Comparison of ENCODE assay signal across 28 cellular contexts in genomic region chr11:36693139-36693845, GRCh38.
"Had no signal": no experiment of that assay in that cellular context is flagged by ENCODE, and none has a peak within 500 bp of the region (broad histone marks: within the 10 kb centered on the region; RNA-seq: fewer than 3 reads in every experiment).

No MANE protein-coding gene starts in this region.

- H3K4me3 ChIP-seq: gastrocnemius medialis, lung, mucosa of descending colon, prostate gland, right atrium auricular region, smooth muscle cell, suprapubic skin, transverse colon, upper lobe of right lung, uterus had no signal

- H3K9me3 Mint-ChIP-seq: dendritic cell treated with granulocyte-macrophage colony-stimulating factor and Interleukin-4, amounts not matched to agents 40 ng/mL and 50 ng/mL, for 4 days; endodermal cell; memory B cell; naive B cell; natural killer cell treated with Interleukin-12 subunit alpha and Interleukin-12 subunit beta and Interleukin-15 and Interleukin-18, amount 100 ng/mL, for 72 hours; stimulated activated naive CD8-positive, alpha-beta T cell treated with anti-CD3 and anti-CD28 coated beads, Interleukin-15, amount 100 ng/mL, for 72 hours had no signal

- ATAC-seq: esophagus mucosa; gastrocnemius medialis; left ventricle myocardium superior; mucosa of descending colon; natural killer cell treated with Interleukin-12 subunit alpha and Interleukin-12 subunit beta and Interleukin-15 and Interleukin-18, amount 100 ng/mL, for 72 hours; sciatic nerve; stimulated activated naive CD8-positive, alpha-beta T cell treated with anti-CD3 and anti-CD28 coated beads, Interleukin-15, amount 100 ng/mL, for 72 hours; upper lobe of right lung had no signal

- H3K4me3 Mint-ChIP-seq: dendritic cell treated with granulocyte-macrophage colony-stimulating factor and Interleukin-4, amounts not matched to agents 40 ng/mL and 50 ng/mL, for 4 days; endodermal cell; memory B cell; naive B cell; natural killer cell treated with Interleukin-12 subunit alpha and Interleukin-12 subunit beta and Interleukin-15 and Interleukin-18, amount 100 ng/mL, for 72 hours; stimulated activated naive CD8-positive, alpha-beta T cell treated with anti-CD3 and anti-CD28 coated beads, Interleukin-15, amount 100 ng/mL, for 72 hours had no signal

- H3K27ac Mint-ChIP-seq: dendritic cell treated with granulocyte-macrophage colony-stimulating factor and Interleukin-4, amounts not matched to agents 40 ng/mL and 50 ng/mL, for 4 days; endodermal cell; memory B cell; naive B cell; natural killer cell treated with Interleukin-12 subunit alpha and Interleukin-12 subunit beta and Interleukin-15 and Interleukin-18, amount 100 ng/mL, for 72 hours had no signal

- H3K27me3 Mint-ChIP-seq: dendritic cell treated with granulocyte-macrophage colony-stimulating factor and Interleukin-4, amounts not matched to agents 40 ng/mL and 50 ng/mL, for 4 days; naive B cell had no signal

- H3K36me3 Mint-ChIP-seq: memory B cell; naive B cell; natural killer cell treated with Interleukin-12 subunit alpha and Interleukin-12 subunit beta and Interleukin-15 and Interleukin-18, amount 100 ng/mL, for 72 hours had no signal

- DNase-seq: effector CD8-positive, alpha-beta T cell; endodermal cell; foreskin fibroblast; gastrocnemius medialis; head of caudate nucleus; left ventricle myocardium superior; mucosa of descending colon; naive B cell; nucleus accumbens; stimulated activated CD4-positive, alpha-beta T cell treated with anti-CD3 and anti-CD28 coated beads, Interleukin-12 subunit alpha, Interleukin-12 subunit beta, amount 100 ng/mL, for 4 hours; stimulated activated CD4-positive, alpha-beta T cell treated with anti-CD3 and anti-CD28 coated beads, Interleukin-1b, Interleukin-23, amount 100 ng/mL, for 48 hours; stimulated activated CD4-positive, alpha-beta T cell treated with anti-CD3 and anti-CD28 coated beads, Interleukin-4, amount 100 ng/mL, for 1 hour; stimulated activated CD8-positive, alpha-beta memory T cell treated with anti-CD3 and anti-CD28 coated beads, Interleukin-4, amount 100 ng/mL, for 48 hours; stimulated activated naive CD4-positive, alpha-beta T cell; stimulated activated naive CD8-positive, alpha-beta T cell treated with anti-CD3 and anti-CD28 coated beads, Interleukin-15, amount 100 ng/mL, for 72 hours; transverse colon; upper lobe of right lung; uterus had no signal

- H3K4me1 Mint-ChIP-seq: endodermal cell; memory B cell; naive B cell; stimulated activated naive CD8-positive, alpha-beta T cell treated with anti-CD3 and anti-CD28 coated beads, Interleukin-15, amount 100 ng/mL, for 72 hours had no signal
